Comparison of ENCODE assay signal across 1 cellular context in genomic region chr5:157731272-157732129, GRCh38.
TF ChIP-seq lines count a peak whose summit lies in the region.

THG1L (plus strand) TSS chr5:157731420; CDS start chr5:157731441, 21 bp downstream.

TF ChIP-seq in HEK293, 187 proteins besides CTCF, POLR2A, EP300 and RAD21 (continued from another document and continues in another):
- TF ChIP-seq ZBTB49 (tag by site-specific recombination; IDR thresholded peaks at IDR 0.05; ENCODE audit: low read depth), result no peak
- TF ChIP-seq ZNF239 (tag by site-specific recombination; IDR thresholded peaks at IDR 0.05), result no peak
- no peak for TF ChIP-seq ZNF155 (tag by site-specific recombination; IDR thresholded peaks at IDR 0.05)
- TF ChIP-seq, protein P1, sequence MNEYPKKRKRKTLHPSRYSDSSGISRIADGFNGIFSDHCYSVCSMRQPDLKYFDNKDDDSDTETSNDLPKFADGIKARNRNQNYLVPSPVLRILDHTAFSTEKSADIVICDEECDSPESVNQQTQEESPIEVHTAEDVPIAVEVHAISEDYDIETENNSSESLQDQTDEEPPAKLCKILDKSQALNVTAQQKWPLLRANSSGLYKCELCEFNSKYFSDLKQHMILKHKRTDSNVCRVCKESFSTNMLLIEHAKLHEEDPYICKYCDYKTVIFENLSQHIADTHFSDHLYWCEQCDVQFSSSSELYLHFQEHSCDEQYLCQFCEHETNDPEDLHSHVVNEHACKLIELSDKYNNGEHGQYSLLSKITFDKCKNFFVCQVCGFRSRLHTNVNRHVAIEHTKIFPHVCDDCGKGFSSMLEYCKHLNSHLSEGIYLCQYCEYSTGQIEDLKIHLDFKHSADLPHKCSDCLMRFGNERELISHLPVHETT (tag by site-specific recombination; IDR thresholded peaks at IDR 0.05), result peak; percentile 46; the same call in 1 of the 2 replicates
- TF ChIP-seq ZIC2 (tag by site-specific recombination; IDR thresholded peaks at IDR 0.05), result no peak
- TF ChIP-seq ZNF335 (tag by site-specific recombination; conservative IDR thresholded peaks at IDR 0.05), result peak; percentile 98
- TF ChIP-seq ZNF629 (tag by site-specific recombination; IDR thresholded peaks at IDR 0.05), result peak; percentile 81
- peak; percentile 97 for TF ChIP-seq ZBTB20 (tag by site-specific recombination; IDR thresholded peaks at IDR 0.05)
- no peak for TF ChIP-seq GLIS1 (tag by site-specific recombination; IDR thresholded peaks at IDR 0.05)
- no peak for TF ChIP-seq ZSCAN5A (tag by site-specific recombination; IDR thresholded peaks at IDR 0.05)
- TF ChIP-seq ZNF341 (tag by site-specific recombination; IDR thresholded peaks at IDR 0.05; ENCODE audit: low read depth), result peak; percentile 91
- TF ChIP-seq ZNF645 (tag by site-specific recombination; IDR thresholded peaks at IDR 0.05), result no peak
- peak; percentile 67 for TF ChIP-seq YY1 (tag by site-specific recombination; IDR thresholded peaks at IDR 0.05)
- peak; percentile 60; the same call in 1 of the 2 replicates for TF ChIP-seq KLF9 (tag by site-specific recombination; IDR thresholded peaks at IDR 0.05; ENCODE audit: low read depth)
- TF ChIP-seq ZXDB (tag by site-specific recombination; IDR thresholded peaks at IDR 0.05), result peak; percentile 93
- TF ChIP-seq ZNF169 (tag by site-specific recombination; IDR thresholded peaks at IDR 0.05), result no peak
- TF ChIP-seq ZNF776 (tag by site-specific recombination; IDR thresholded peaks at IDR 0.05; ENCODE audit: borderline replicate concordance), result no peak
- TF ChIP-seq, protein P2, sequence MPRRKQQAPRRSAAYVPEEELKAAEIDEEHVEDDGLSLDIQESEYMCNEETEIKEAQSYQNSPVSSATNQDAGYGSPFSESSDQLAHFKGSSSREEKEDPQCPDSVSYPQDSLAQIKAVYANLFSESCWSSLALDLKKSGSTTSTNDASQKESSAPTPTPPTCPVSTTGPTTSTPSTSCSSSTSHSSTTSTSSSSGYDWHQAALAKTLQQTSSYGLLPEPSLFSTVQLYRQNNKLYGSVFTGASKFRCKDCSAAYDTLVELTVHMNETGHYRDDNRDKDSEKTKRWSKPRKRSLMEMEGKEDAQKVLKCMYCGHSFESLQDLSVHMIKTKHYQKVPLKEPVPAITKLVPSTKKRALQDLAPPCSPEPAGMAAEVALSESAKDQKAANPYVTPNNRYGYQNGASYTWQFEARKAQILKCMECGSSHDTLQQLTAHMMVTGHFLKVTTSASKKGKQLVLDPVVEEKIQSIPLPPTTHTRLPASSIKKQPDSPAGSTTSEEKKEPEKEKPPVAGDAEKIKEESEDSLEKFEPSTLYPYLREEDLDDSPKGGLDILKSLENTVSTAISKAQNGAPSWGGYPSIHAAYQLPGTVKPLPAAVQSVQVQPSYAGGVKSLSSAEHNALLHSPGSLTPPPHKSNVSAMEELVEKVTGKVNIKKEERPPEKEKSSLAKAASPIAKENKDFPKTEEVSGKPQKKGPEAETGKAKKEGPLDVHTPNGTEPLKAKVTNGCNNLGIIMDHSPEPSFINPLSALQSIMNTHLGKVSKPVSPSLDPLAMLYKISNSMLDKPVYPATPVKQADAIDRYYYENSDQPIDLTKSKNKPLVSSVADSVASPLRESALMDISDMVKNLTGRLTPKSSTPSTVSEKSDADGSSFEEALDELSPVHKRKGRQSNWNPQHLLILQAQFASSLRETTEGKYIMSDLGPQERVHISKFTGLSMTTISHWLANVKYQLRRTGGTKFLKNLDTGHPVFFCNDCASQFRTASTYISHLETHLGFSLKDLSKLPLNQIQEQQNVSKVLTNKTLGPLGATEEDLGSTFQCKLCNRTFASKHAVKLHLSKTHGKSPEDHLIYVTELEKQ (tag by site-specific recombination; IDR thresholded peaks at IDR 0.05; ENCODE audit: borderline replicate concordance), result no peak
- TF ChIP-seq ZBTB17 (tag by site-specific recombination; IDR thresholded peaks at IDR 0.05), result peak; percentile 96
- TF ChIP-seq REPIN1 (tag by site-specific recombination; IDR thresholded peaks at IDR 0.05; ENCODE audit: low read depth), result no peak; the same call in 1 of the 2 replicates
- TF ChIP-seq, protein P3, sequence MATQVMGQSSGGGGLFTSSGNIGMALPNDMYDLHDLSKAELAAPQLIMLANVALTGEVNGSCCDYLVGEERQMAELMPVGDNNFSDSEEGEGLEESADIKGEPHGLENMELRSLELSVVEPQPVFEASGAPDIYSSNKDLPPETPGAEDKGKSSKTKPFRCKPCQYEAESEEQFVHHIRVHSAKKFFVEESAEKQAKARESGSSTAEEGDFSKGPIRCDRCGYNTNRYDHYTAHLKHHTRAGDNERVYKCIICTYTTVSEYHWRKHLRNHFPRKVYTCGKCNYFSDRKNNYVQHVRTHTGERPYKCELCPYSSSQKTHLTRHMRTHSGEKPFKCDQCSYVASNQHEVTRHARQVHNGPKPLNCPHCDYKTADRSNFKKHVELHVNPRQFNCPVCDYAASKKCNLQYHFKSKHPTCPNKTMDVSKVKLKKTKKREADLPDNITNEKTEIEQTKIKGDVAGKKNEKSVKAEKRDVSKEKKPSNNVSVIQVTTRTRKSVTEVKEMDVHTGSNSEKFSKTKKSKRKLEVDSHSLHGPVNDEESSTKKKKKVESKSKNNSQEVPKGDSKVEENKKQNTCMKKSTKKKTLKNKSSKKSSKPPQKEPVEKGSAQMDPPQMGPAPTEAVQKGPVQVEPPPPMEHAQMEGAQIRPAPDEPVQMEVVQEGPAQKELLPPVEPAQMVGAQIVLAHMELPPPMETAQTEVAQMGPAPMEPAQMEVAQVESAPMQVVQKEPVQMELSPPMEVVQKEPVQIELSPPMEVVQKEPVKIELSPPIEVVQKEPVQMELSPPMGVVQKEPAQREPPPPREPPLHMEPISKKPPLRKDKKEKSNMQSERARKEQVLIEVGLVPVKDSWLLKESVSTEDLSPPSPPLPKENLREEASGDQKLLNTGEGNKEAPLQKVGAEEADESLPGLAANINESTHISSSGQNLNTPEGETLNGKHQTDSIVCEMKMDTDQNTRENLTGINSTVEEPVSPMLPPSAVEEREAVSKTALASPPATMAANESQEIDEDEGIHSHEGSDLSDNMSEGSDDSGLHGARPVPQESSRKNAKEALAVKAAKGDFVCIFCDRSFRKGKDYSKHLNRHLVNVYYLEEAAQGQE (tag by site-specific recombination; IDR thresholded peaks at IDR 0.05), result peak; percentile 52; the same call in 1 of the 2 replicates
- 0 out of 2 replicates have a peak, but pooled peaks have one; percentile 17 for TF ChIP-seq KLF7 (tag by site-specific recombination; IDR thresholded peaks at IDR 0.05; ENCODE audit: borderline replicate concordance)
- no peak for TF ChIP-seq ZNF433 (tag by site-specific recombination; IDR thresholded peaks at IDR 0.05; ENCODE audit: low read depth)
- no peak for TF ChIP-seq ZNF423 (tag by site-specific recombination; IDR thresholded peaks at IDR 0.05)
- no peak for TF ChIP-seq ZNF223 (tag by site-specific recombination; IDR thresholded peaks at IDR 0.05)
- TF ChIP-seq, protein P4, sequence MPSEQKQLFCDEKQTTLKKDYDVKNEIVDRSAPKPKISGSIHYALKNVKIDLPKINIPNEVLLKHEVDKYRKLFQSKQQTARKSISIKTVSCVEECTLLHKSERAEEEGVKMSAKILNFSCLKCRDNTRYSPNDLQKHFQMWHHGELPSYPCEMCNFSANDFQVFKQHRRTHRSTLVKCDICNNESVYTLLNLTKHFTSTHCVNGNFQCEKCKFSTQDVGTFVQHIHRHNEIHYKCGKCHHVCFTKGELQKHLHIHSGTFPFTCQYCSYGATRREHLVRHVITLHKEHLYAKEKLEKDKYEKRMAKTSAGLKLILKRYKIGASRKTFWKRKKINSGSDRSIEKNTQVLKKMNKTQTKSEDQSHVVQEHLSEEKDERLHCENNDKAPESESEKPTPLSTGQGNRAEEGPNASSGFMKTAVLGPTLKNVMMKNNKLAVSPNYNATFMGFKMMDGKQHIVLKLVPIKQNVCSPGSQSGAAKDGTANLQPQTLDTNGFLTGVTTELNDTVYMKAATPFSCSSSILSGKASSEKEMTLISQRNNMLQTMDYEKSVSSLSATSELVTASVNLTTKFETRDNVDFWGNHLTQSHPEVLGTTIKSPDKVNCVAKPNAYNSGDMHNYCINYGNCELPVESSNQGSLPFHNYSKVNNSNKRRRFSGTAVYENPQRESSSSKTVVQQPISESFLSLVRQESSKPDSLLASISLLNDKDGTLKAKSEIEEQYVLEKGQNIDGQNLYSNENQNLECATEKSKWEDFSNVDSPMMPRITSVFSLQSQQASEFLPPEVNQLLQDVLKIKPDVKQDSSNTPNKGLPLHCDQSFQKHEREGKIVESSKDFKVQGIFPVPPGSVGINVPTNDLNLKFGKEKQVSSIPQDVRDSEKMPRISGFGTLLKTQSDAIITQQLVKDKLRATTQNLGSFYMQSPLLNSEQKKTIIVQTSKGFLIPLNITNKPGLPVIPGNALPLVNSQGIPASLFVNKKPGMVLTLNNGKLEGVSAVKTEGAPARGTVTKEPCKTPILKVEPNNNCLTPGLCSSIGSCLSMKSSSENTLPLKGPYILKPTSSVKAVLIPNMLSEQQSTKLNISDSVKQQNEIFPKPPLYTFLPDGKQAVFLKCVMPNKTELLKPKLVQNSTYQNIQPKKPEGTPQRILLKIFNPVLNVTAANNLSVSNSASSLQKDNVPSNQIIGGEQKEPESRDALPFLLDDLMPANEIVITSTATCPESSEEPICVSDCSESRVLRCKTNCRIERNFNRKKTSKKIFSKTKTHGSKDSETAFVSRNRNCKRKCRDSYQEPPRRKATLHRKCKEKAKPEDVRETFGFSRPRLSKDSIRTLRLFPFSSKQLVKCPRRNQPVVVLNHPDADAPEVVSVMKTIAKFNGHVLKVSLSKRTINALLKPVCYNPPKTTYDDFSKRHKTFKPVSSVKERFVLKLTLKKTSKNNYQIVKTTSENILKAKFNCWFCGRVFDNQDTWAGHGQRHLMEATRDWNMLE (tag by site-specific recombination; conservative IDR thresholded peaks at IDR 0.05; ENCODE audit: low read depth), result peak; percentile 95
- TF ChIP-seq SP3 (tag by site-specific recombination; IDR thresholded peaks at IDR 0.05), result peak; percentile 92
- peak; percentile 87 for TF ChIP-seq KLF8 (tag by site-specific recombination; IDR thresholded peaks at IDR 0.05)
- no peak for TF ChIP-seq ZNF529 (tag by site-specific recombination; IDR thresholded peaks at IDR 0.05; ENCODE audit: insufficient replicate concordance)
- no peak for TF ChIP-seq ZBTB1 (tag by site-specific recombination; IDR thresholded peaks at IDR 0.05)
- TF ChIP-seq ZNF561 (tag by site-specific recombination; IDR thresholded peaks at IDR 0.05; ENCODE audit: borderline replicate concordance), result peak; percentile 65; the same call in 1 of the 2 replicates
- TF ChIP-seq ZNF664 (tag by site-specific recombination; IDR thresholded peaks at IDR 0.05), result no peak
- peak; percentile 65; the same call in 1 of the 2 replicates for TF ChIP-seq ZNF843 (tag by site-specific recombination; IDR thresholded peaks at IDR 0.05)
- TF ChIP-seq, protein P5, sequence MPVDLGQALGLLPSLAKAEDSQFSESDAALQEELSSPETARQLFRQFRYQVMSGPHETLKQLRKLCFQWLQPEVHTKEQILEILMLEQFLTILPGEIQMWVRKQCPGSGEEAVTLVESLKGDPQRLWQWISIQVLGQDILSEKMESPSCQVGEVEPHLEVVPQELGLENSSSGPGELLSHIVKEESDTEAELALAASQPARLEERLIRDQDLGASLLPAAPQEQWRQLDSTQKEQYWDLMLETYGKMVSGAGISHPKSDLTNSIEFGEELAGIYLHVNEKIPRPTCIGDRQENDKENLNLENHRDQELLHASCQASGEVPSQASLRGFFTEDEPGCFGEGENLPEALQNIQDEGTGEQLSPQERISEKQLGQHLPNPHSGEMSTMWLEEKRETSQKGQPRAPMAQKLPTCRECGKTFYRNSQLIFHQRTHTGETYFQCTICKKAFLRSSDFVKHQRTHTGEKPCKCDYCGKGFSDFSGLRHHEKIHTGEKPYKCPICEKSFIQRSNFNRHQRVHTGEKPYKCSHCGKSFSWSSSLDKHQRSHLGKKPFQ (tag by site-specific recombination; IDR thresholded peaks at IDR 0.05), result no peak
- no peak for TF ChIP-seq ZBTB7A (tag by site-specific recombination; IDR thresholded peaks at IDR 0.05; ENCODE audit: low read depth)
- TF ChIP-seq, protein P6, sequence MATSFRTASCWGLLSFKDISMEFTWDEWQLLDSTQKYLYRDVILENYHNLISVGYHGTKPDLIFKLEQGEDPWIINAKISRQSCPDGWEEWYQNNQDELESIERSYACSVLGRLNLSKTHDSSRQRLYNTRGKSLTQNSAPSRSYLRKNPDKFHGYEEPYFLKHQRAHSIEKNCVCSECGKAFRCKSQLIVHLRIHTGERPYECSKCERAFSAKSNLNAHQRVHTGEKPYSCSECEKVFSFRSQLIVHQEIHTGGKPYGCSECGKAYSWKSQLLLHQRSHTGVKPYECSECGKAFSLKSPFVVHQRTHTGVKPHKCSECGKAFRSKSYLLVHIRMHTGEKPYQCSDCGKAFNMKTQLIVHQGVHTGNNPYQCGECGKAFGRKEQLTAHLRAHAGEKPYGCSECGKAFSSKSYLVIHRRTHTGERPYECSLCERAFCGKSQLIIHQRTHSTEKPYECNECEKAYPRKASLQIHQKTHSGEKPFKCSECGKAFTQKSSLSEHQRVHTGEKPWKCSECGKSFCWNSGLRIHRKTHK (tag by site-specific recombination; IDR thresholded peaks at IDR 0.05), result no peak
- no peak for TF ChIP-seq ZNF558 (tag by site-specific recombination; IDR thresholded peaks at IDR 0.05)
